Comparison of ENCODE assay signal across 8 cellular contexts in the genomic region with DNA sequence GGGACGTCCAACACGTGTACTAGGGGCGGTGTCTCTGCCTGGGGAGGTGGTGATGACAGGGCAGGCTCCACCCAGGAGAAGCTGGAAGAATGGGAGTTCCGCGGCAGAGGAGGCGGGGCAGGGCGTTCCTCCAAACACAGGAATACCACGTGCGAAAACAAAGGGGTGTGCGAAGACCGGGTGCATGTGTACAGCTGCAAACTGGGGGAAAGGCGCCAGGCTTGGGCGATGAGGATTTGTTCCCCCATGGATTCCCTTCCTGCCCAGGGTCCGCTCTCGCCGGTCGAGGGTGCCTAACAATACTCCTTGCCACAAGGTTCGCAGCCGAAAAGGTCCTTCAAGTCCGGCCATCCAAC. TPM values are rescaled to one million over a fixed set of nuclear protein-coding genes. Genes with fewer than 3 reads are reported as not detected.
A peak's percentile ranks its signal among the peaks of the same experiment; 100 is the strongest.
DNase-seq lines count a peak whose midpoint lies in the region; ATAC-seq and TF ChIP-seq lines count a peak whose summit lies in the region.

No MANE protein-coding gene starts in this region.

- H3K27me3 ChIP-seq in HUES48 (ENCODE audit: control insufficient read depth, insufficient read depth, low read length) (peaks cover 4% of the 10 kb centered on the region; the same call in 1 of the 2 replicates), OCI-LY1 (ENCODE audit: insufficient read depth, low read length) (no peaks in the 10 kb centered on the region), stomach smooth muscle (ENCODE audit: control insufficient read depth in 1 of 2, insufficient read depth in 2 of 2, low read length in 2 of 2) (no peaks in the 10 kb centered on the region)

- H3K9me2 ChIP-seq in OCI-LY1 (ENCODE audit: low read depth, low read length): no peaks in the 10 kb centered on the region

- peak overlapping the region; percentile 77 for H3K27ac Mint-ChIP-seq in activated T-cell treated with anti-CD3 and anti-CD28 coated beads, Interleukin-2, amount 50 U/mL, for 72 hours
- peak overlapping the region; percentile 57 to 61 for H3K27ac Mint-ChIP-seq in natural killer cell treated with Interleukin-12 subunit alpha and Interleukin-12 subunit beta and Interleukin-15 and Interleukin-18, amount 100 ng/mL, for 72 hours

- H3K4me1 Mint-ChIP-seq in activated T-cell treated with anti-CD3 and anti-CD28 coated beads, Interleukin-2, amount 50 U/mL, for 72 hours (ENCODE audit: low read depth): peaks cover 65% of the 10 kb centered on the region
- peaks cover 34 to 64% of the 10 kb centered on the region in 2 donors for H3K4me1 Mint-ChIP-seq in natural killer cell treated with Interleukin-12 subunit alpha and Interleukin-12 subunit beta and Interleukin-15 and Interleukin-18, amount 100 ng/mL, for 72 hours (ENCODE audit: low read depth in 2 of 2)

- TF ChIP-seq CTCF in AG09319 (IDR thresholded peaks at IDR 0.05; ENCODE audit: low read depth, low read length) (no peak), OCI-LY1 (IDR thresholded peaks at IDR 0.05; ENCODE audit: low read length) (no peak)

- H3K9ac ChIP-seq in HUES48 (ENCODE audit: low read depth, low read length): peak overlapping the region; percentile 21; the same call in 1 of the 2 replicates
- H3K9ac ChIP-seq in OCI-LY1 (ENCODE audit: low read length): peak overlapping the region; percentile 74; the same call in 1 of the 2 replicates
- H3K9ac ChIP-seq in stomach smooth muscle (ENCODE audit: low read length in 2 of 2): peak overlapping the region; percentile 33 to 55

- H3K36me3 Mint-ChIP-seq in activated T-cell treated with anti-CD3 and anti-CD28 coated beads, Interleukin-2, amount 50 U/mL, for 72 hours (ENCODE audit: insufficient read depth in 2 of 2): peaks cover 1 to 4% of the 10 kb centered on the region in 2 donors
- H3K36me3 Mint-ChIP-seq in natural killer cell treated with Interleukin-12 subunit alpha and Interleukin-12 subunit beta and Interleukin-15 and Interleukin-18, amount 100 ng/mL, for 72 hours: peaks cover 3% of the 10 kb centered on the region

- H3K27ac ChIP-seq in HUES48 (ENCODE audit: low read depth, low read length): no peak overlapping the region
- H3K27ac ChIP-seq in OCI-LY1 (ENCODE audit: low read depth, low read length, poor library complexity, severe bottlenecking): no peak overlapping the region
- peak overlapping the region; percentile 31 for H3K27ac ChIP-seq in stomach smooth muscle (ENCODE audit: low read length)

- H3K36me3 ChIP-seq in HUES48 (ENCODE audit: control insufficient read depth, insufficient read depth, low read length): peaks cover 15% of the 10 kb centered on the region
- peaks cover 13% of the 10 kb centered on the region; the same call in 1 of the 2 replicates for H3K36me3 ChIP-seq in OCI-LY1 (ENCODE audit: insufficient read depth, low read length)
- H3K36me3 ChIP-seq in stomach smooth muscle (ENCODE audit: control insufficient read depth in 2 of 2, insufficient read depth in 2 of 2, low read length in 2 of 2): peaks cover 6 to 8% of the 10 kb centered on the region in 2 donors

- DNase-seq in AG09319 (ENCODE audit: extremely low read depth, low read depth) (peak; percentile 39), fibroblast of peridontal ligament (ENCODE audit: extremely low read depth) (peak; percentile 76)
- DNase-seq in activated T-cell treated with anti-CD3 and anti-CD28 coated beads, Interleukin-2, amount 50 U/mL, for 72 hours: peak; percentile 24 to 32
- no peak for DNase-seq in natural killer cell treated with Interleukin-12 subunit alpha and Interleukin-12 subunit beta and Interleukin-15 and Interleukin-18, amount 100 ng/mL, for 72 hours (ENCODE audit: low spot score)

- no peaks in the 10 kb centered on the region for H3F3A ChIP-seq in OCI-LY1 (ENCODE audit: insufficient read depth, low read length)

- H3K9me3 ChIP-seq in HUES48 (ENCODE audit: control insufficient read depth, insufficient read depth, low read length): no peaks in the 10 kb centered on the region
- no peaks in the 10 kb centered on the region for H3K9me3 ChIP-seq in OCI-LY1 (ENCODE audit: low read length)
- no peaks in the 10 kb centered on the region for H3K9me3 ChIP-seq in stomach smooth muscle (ENCODE audit: control insufficient read depth in 2 of 2, low read length in 2 of 2)

- H3K4me1 ChIP-seq in HUES48 (ENCODE audit: control insufficient read depth, insufficient read depth, low read length) (peaks cover 30% of the 10 kb centered on the region), OCI-LY1 (ENCODE audit: insufficient read depth, low read length, severe bottlenecking) (peaks cover 51% of the 10 kb centered on the region), stomach smooth muscle (ENCODE audit: control insufficient read depth, insufficient read depth, low read length) (peaks cover 10% of the 10 kb centered on the region)

- H3K4me3 ChIP-seq in HUES48 (ENCODE audit: low read depth, low read length) (peak overlapping the region; percentile 91), OCI-LY1 (ENCODE audit: low read depth, low read length, poor library complexity, severe bottlenecking) (peak overlapping the region; percentile 93), stomach smooth muscle (ENCODE audit: low read length in 2 of 2) (peak overlapping the region; percentile 66 to 93)

- peaks cover 5% of the 10 kb centered on the region; the same call in 1 of the 2 replicates for H3K79me2 ChIP-seq in OCI-LY1 (ENCODE audit: insufficient read depth, low read length)

- H2AFZ ChIP-seq in OCI-LY1 (ENCODE audit: low read length): 0 out of 2 replicates have a peak overlapping the region, but pooled peaks have one; percentile 48

- peak overlapping the region; percentile 66 for H3K4me2 ChIP-seq in OCI-LY1 (ENCODE audit: low read length)

- H3K9me3 Mint-ChIP-seq in activated T-cell treated with anti-CD3 and anti-CD28 coated beads, Interleukin-2, amount 50 U/mL, for 72 hours: no peaks in the 10 kb centered on the region
- no peaks in the 10 kb centered on the region for H3K9me3 Mint-ChIP-seq in natural killer cell treated with Interleukin-12 subunit alpha and Interleukin-12 subunit beta and Interleukin-15 and Interleukin-18, amount 100 ng/mL, for 72 hours

- H4K20me1 ChIP-seq in OCI-LY1 (ENCODE audit: insufficient read depth, low read length): no peaks in the 10 kb centered on the region

- peak overlapping the region; percentile 84 to 94 for H3K4me3 Mint-ChIP-seq in activated T-cell treated with anti-CD3 and anti-CD28 coated beads, Interleukin-2, amount 50 U/mL, for 72 hours
- peak overlapping the region; percentile 95 for H3K4me3 Mint-ChIP-seq in natural killer cell treated with Interleukin-12 subunit alpha and Interleukin-12 subunit beta and Interleukin-15 and Interleukin-18, amount 100 ng/mL, for 72 hours

- peak; percentile 10 for ATAC-seq in GM19397 (IDR thresholded peaks at IDR 0.05; ENCODE audit: unreplicated experiment)
- ATAC-seq in activated T-cell treated with anti-CD3 and anti-CD28 coated beads, Interleukin-2, amount 50 U/mL, for 72 hours (replicated peaks in 1 of 2): peak; percentile 4 to 5
- ATAC-seq in natural killer cell treated with Interleukin-12 subunit alpha and Interleukin-12 subunit beta and Interleukin-15 and Interleukin-18, amount 100 ng/mL, for 72 hours: peak; percentile 13 to 25

- no peaks in the 10 kb centered on the region for H3K27me3 Mint-ChIP-seq in activated T-cell treated with anti-CD3 and anti-CD28 coated beads, Interleukin-2, amount 50 U/mL, for 72 hours (ENCODE audit: low read depth)
- H3K27me3 Mint-ChIP-seq in natural killer cell treated with Interleukin-12 subunit alpha and Interleukin-12 subunit beta and Interleukin-15 and Interleukin-18, amount 100 ng/mL, for 72 hours: no peaks in the 10 kb centered on the region

RNA-seq across cellular contexts. Expression of gene ZSCAN2, which starts 0.5 kb away (rescaled TPM):
- total RNA-seq in activated T-cell treated with anti-CD3 and anti-CD28 coated beads, Interleukin-2, amount 50 U/mL, for 72 hours: 10 to 100 TPM in 1 of 2 donors, 1 to 10 TPM in 1; 9.8 to 12.6 TPM
- 1 to 10 TPM; 5.5 to 9.2 TPM for total RNA-seq in natural killer cell treated with Interleukin-12 subunit alpha and Interleukin-12 subunit beta and Interleukin-15 and Interleukin-18, amount 100 ng/mL, for 72 hours

RNA-seq across cellular contexts. Expression of gene WDR73, which starts 53.8 kb away (rescaled TPM):
- total RNA-seq in activated T-cell treated with anti-CD3 and anti-CD28 coated beads, Interleukin-2, amount 50 U/mL, for 72 hours: 10 to 100 TPM; 16.1 to 16.7 TPM
- 10 to 100 TPM; 19.7 to 41.2 TPM for total RNA-seq in natural killer cell treated with Interleukin-12 subunit alpha and Interleukin-12 subunit beta and Interleukin-15 and Interleukin-18, amount 100 ng/mL, for 72 hours

RNA-seq across cellular contexts. Expression of gene NMB, which starts 57.7 kb away (rescaled TPM):
- 1 to 10 TPM; 3.6 to 4.0 TPM for total RNA-seq in activated T-cell treated with anti-CD3 and anti-CD28 coated beads, Interleukin-2, amount 50 U/mL, for 72 hours
- total RNA-seq in natural killer cell treated with Interleukin-12 subunit alpha and Interleukin-12 subunit beta and Interleukin-15 and Interleukin-18, amount 100 ng/mL, for 72 hours: 1 to 10 TPM; 3.8 to 7.1 TPM

Comparison
In these comparisons a context has a peak if more than half of its experiments do, and no peak if none do; other contexts are left out.
1. H3K9ac ChIP-seq: peak in every context shown above with its lines; median percentile 74 in OCI-LY1; 44 in stomach smooth muscle; 21 in HUES48.